ENCODE assay signal across 17 cellular contexts in genomic region chr7:19900118-19900517, GRCh38.
DNase-seq lines count a peak whose midpoint lies in the region; ATAC-seq and TF ChIP-seq lines count a peak whose summit lies in the region.
"Had no signal": no experiment of that assay in that cellular context is flagged by ENCODE, and none has a peak within 500 bp of the region (broad histone marks: within the 10 kb centered on the region; RNA-seq: fewer than 3 reads in every experiment).

No MANE protein-coding gene starts in this region.

- no peaks in the 10 kb centered on the region for H3K27me3 Mint-ChIP-seq in Calu3 (ENCODE audit: unreplicated experiment)
- H3K27me3 Mint-ChIP-seq: CD4-positive, alpha-beta T cell had no signal

- H3K36me3 ChIP-seq in HAP-1 (replicated peaks): no peaks in the 10 kb centered on the region

- H3K9me3 ChIP-seq in HAP-1: no peaks in the 10 kb centered on the region

- peaks cover 10% of the 10 kb centered on the region for H3K4me1 Mint-ChIP-seq in Calu3 (ENCODE audit: low read depth, unreplicated experiment)
- H3K4me1 Mint-ChIP-seq: H9 had no signal

- peaks cover 9% of the 10 kb centered on the region for H3K9me3 Mint-ChIP-seq in Calu3 (ENCODE audit: low read depth, unreplicated experiment)

- peak overlapping the region; percentile 31 for H3K4me3 Mint-ChIP-seq in Calu3 (ENCODE audit: low read depth, unreplicated experiment)
- H3K4me3 Mint-ChIP-seq: CD4-positive, alpha-beta T cell; H9 had no signal

- H3K4me3 ChIP-seq in fibroblast of mammary gland (ENCODE audit: control insufficient read depth, low read depth, low read length) (no peak overlapping the region), HAP-1 (no peak overlapping the region)
- H3K4me3 ChIP-seq: GM12878, K562 had no signal

- CTCF ChIA-PET in Calu3 (lab: Charles Lee): no interaction called here

- no peak for ATAC-seq in GM19463 (IDR thresholded peaks at IDR 0.05; ENCODE audit: unreplicated experiment)
- no peak for ATAC-seq in GM21381 (IDR thresholded peaks at IDR 0.05; ENCODE audit: unreplicated experiment)
- ATAC-seq: GM12878, K562 had no signal

- DNase-seq in Calu3: no peak
- peak; percentile 4 for DNase-seq in HCEC 1CT
- peak; percentile 1 for DNase-seq in fibroblast of mammary gland (ENCODE audit: low read depth)
- DNase-seq in superior temporal gyrus (ENCODE audit: extremely low spot score): peak; percentile 0
- no peak for DNase-seq in HAP-1 (ENCODE audit: low spot score in 2 of 2)
- DNase-seq: AML-193; Caco-2; CD4-positive, alpha-beta T cell; DMS153; DND-41; GOT3; H9; IMR-90 had no signal

- TF ChIP-seq CTCF in Calu3 (IDR thresholded peaks at IDR 0.05; ENCODE audit: unreplicated experiment) (no peak), fibroblast of mammary gland (conservative IDR thresholded peaks at IDR 0.05; ENCODE audit: control insufficient read depth, insufficient read depth, low read depth, low read length) (no peak)

- H3K36me3 Mint-ChIP-seq in Calu3 (ENCODE audit: insufficient read depth, unreplicated experiment): no peaks in the 10 kb centered on the region

- in situ Hi-C loops in HAP-1 (cut with MboI; ENCODE audit: low sequenced_read_pairs): no loop called here

- no peaks in the 10 kb centered on the region for H3K27me3 ChIP-seq in HAP-1 (ENCODE audit: low read depth)

- BruUV-seq in Calu3 (replicated peaks; lab: Mats Ljungman, UMichigan): no TSS peak

- no peak overlapping the region for H3K27ac Mint-ChIP-seq in Calu3 (ENCODE audit: unreplicated experiment)
- H3K27ac Mint-ChIP-seq: CD4-positive, alpha-beta T cell; H9 had no signal

- intact Hi-C loops in Calu3 (cut with micrococcal nuclease; ENCODE audit: unreplicated experiment): no loop called here

- H3K4me1 ChIP-seq in HAP-1: no peaks in the 10 kb centered on the region
- H3K4me1 ChIP-seq: Caco-2 had no signal

Comparison
In these comparisons a context has a peak if more than half of its experiments do, and no peak if none do; other contexts are left out.
1. DNase-seq: peak in HCEC 1CT (single experiment), fibroblast of mammary gland (single experiment) and superior temporal gyrus (single experiment); none in Calu3 (single experiment) and HAP-1 (0 of 2).